ENCODE assay signal across 1 cellular context in the genomic region with DNA sequence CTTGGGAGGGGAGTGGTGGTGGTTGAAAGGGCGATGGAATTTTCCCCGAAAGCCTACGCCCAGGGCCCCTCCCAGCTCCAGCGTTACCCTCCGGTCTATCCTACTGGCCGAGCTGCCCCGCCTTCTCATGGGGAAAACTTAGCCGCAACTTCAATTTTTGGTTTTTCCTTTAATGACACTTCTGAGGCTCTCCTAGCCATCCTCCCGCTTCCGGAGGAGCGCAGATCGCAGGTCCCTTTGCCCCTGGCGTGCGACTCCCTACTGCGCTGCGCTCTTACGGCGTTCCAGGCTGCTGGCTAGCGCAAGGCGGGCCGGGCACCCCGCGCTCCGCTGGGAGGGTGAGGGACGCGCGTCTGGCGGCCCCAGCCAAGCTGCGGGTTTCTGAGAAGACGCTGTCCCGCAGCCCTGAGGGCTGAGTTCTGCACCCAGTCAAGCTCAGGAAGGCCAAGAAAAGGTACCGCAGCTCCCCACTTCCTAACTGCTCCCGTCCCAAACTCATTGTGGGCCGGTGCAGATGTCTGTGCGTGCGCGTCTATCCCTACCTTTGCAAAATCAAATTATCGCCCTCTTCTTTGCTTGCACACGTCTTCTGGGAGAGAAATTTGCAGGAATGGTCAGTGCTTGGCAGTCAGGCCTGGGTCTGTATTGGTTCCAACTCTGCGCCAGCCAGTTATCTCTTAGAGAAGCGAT.
A peak's percentile ranks its signal among the peaks of the same experiment; 100 is the strongest.
TF ChIP-seq lines count a peak whose summit lies in the region.

No MANE protein-coding gene starts in this region.

TF ChIP-seq in IMR-90, 13 proteins besides CTCF, POLR2A, EP300 and RAD21:
- peak; percentile 27; the same call in 1 of the 2 replicates for TF ChIP-seq MXI1 (IDR thresholded peaks at IDR 0.05; ENCODE audit: borderline replicate concordance, low read depth, low read length)
- peak; percentile 12; the same call in 1 of the 2 replicates for TF ChIP-seq MAZ (IDR thresholded peaks at IDR 0.05; ENCODE audit: borderline replicate concordance, low read depth, low read length)
- no peak for TF ChIP-seq NFE2L2 (IDR thresholded peaks at IDR 0.05; ENCODE audit: low read depth, low read length)
